Comparison of ENCODE assay signal across 21 cellular contexts in genomic region chr10:11415095-11415494, GRCh38.
"Had no signal": no experiment of that assay in that cellular context is flagged by ENCODE, and none has a peak within 500 bp of the region (broad histone marks: within the 10 kb centered on the region; RNA-seq: fewer than 3 reads in every experiment).

No MANE protein-coding gene starts in this region.

- ATAC-seq: activated CD8-positive, alpha-beta T cell treated with anti-CD3 and anti-CD28 coated beads for 36 hours had no signal

- DNase-seq: activated CD4-positive, alpha-beta T cell treated with anti-CD3 and anti-CD28 coated beads, Interleukin-2, amount 10 ng/mL, durations not matched to agents 7 days and 5 days; activated CD4-positive, CD25-positive, alpha-beta regulatory T cell; activated CD8-positive, alpha-beta T cell treated with anti-CD3 and anti-CD28 coated beads for 36 hours; activated naive CD4-positive, alpha-beta T cell treated with anti-CD3 and anti-CD28 coated beads, Interleukin-2, amount 50 U/mL, for 16 hours; activated naive CD8-positive, alpha-beta T cell treated with anti-CD3 and anti-CD28 coated beads, Interleukin-2, amount 10 ng/mL, durations not matched to agents 7 days and 5 days; adrenal gland; aorta; NCI-H1092; NCI-H1417 treated with DMSO at 0.1 percent for 48 hours; NCI-H1694 treated with DMSO at 0.1 percent for 48 hours; NCI-H2029 treated with DMSO at 0.1 percent for 48 hours; NCI-H345; NCI-H510A; NCI-H526 treated with DMSO at 0.1 percent for 48 hours; NCI-H82; SJCRH30; SK-N-SH; T-helper 1 cell had no signal

- H3K27me3 ChIP-seq: adrenal gland, breast epithelium, SJCRH30 had no signal

- H3K4me1 ChIP-seq: adrenal gland, breast epithelium, SJCRH30 had no signal

- H3K9ac ChIP-seq: KMS-11, SK-N-SH had no signal

- H3K4me3 ChIP-seq: adrenal gland, breast epithelium, SJCRH30 had no signal

- H3K4me2 ChIP-seq: KMS-11, SK-N-SH had no signal

- H3K27ac ChIP-seq: adrenal gland, breast epithelium, KMS-11, SJCRH30, VCaP had no signal

- H3K36me3 ChIP-seq: adrenal gland, breast epithelium, SJCRH30 had no signal

- H3K9me3 ChIP-seq: adrenal gland had no signal
